ENCODE assay signal across 19 cellular contexts in genomic region chr6:118869350-118869749, GRCh38. TPM values are rescaled to one million over a fixed set of nuclear protein-coding genes. Genes with fewer than 3 reads are reported as not detected.
DNase-seq lines count a peak whose midpoint lies in the region; ATAC-seq and TF ChIP-seq lines count a peak whose summit lies in the region.
"Had no signal": no experiment of that assay in that cellular context is flagged by ENCODE, and none has a peak within 500 bp of the region (broad histone marks: within the 10 kb centered on the region; RNA-seq: fewer than 3 reads in every experiment).

No MANE protein-coding gene starts in this region.

- no peaks in the 10 kb centered on the region for H3K9me2 ChIP-seq in HCT116 (ENCODE audit: insufficient read depth)

- no peak overlapping the region for H3K4ac ChIP-seq in mesendoderm (ENCODE audit: low read depth, low read length)

- DNase-seq in HCT116 (ENCODE audit: low read depth, low spot score) (no peak), foreskin keratinocyte (peak; percentile 49 to 74), stomach (no peak), mesendoderm (no peak)
- no peak for DNase-seq in activated naive CD8-positive, alpha-beta T cell treated with anti-CD3 and anti-CD28 coated beads, Interleukin-2, amount 50 U/mL, for 24 hours
- DNase-seq in effector memory CD8-positive, alpha-beta T cell = no peak
- DNase-seq: activated CD4-positive, alpha-beta T cell treated with anti-CD3 and anti-CD28 coated beads for 48 hours; activated naive CD4-positive, alpha-beta T cell treated with anti-CD3 and anti-CD28 coated beads for 36 hours; CD8-positive, alpha-beta T cell; esophagus squamous epithelium; NCI-H1092 treated with DMSO at 0.1 percent for 48 hours; NCI-H774; Peyer's patch; stimulated activated naive CD8-positive, alpha-beta T cell treated with anti-CD3 and anti-CD28 coated beads, Interleukin-15, Interleukin-2, amounts not matched to agents 100 U/mL and 50 U/mL, for 24 hours; uterus had no signal

- RAD21 ChIA-PET in HCT116 (lab: Charles Lee; ENCODE audit: low non-redundant PET in 1 of 2, low total read pairs in 2 of 2, uncharacterized antibody in 2 of 2, unreplicated experiment in 2 of 2) = no interaction called here

- POLR2A ChIA-PET in HCT116 (lab: Charles Lee) = no interaction called here

- no peak for TF ChIP-seq CTCF in HCT116 (IDR thresholded peaks at IDR 0.05 in 2 of 3, conservative IDR thresholded peaks at IDR 0.05 in 1 of 3; ENCODE audit: borderline replicate concordance in 1 of 3, insufficient read depth in 1 of 3, low read depth in 2 of 3, low read length in 2 of 3)
- TF ChIP-seq CTCF in foreskin keratinocyte (conservative IDR thresholded peaks at IDR 0.05) = no peak
- TF ChIP-seq CTCF in stomach (IDR thresholded peaks at IDR 0.05) = no peak

- peak overlapping the region; percentile 5; the same call in 1 of the 2 replicates for H3K4me3 ChIP-seq in ACC112 (ENCODE audit: low read depth, low read length)
- no peak overlapping the region for H3K4me3 ChIP-seq in HCT116 (replicated peaks in 1 of 2; ENCODE audit: low read depth in 1 of 2, low read length in 2 of 2)
- H3K4me3 ChIP-seq in stomach = no peak overlapping the region
- H3K4me3 ChIP-seq in mesendoderm (ENCODE audit: low read length) = no peak overlapping the region
- H3K4me3 ChIP-seq: esophagus squamous epithelium, hepatocyte, Peyer's patch, uterus had no signal

- no peak overlapping the region for H3K56ac ChIP-seq in mesendoderm (ENCODE audit: low read length)

- no peak overlapping the region for H3K4me3 Mint-ChIP-seq in activated naive CD8-positive, alpha-beta T cell treated with anti-CD3 and anti-CD28 coated beads, Interleukin-2, amount 50 U/mL, for 24 hours
- no peak overlapping the region for H3K4me3 Mint-ChIP-seq in effector memory CD8-positive, alpha-beta T cell
- H3K4me3 Mint-ChIP-seq: activated naive CD4-positive, alpha-beta T cell treated with anti-CD3 and anti-CD28 coated beads for 36 hours; CD8-positive, alpha-beta T cell had no signal

- H3K79me1 ChIP-seq in mesendoderm (ENCODE audit: low read length) = no peaks in the 10 kb centered on the region

- no peak for TF ChIP-seq EP300 in stomach (IDR thresholded peaks at IDR 0.05)

- H3K79me2 ChIP-seq in ACC112 (ENCODE audit: control insufficient read depth, insufficient read depth, low read length, unreplicated experiment) (peaks cover 31% of the 10 kb centered on the region), HCT116 (ENCODE audit: insufficient read depth, low read length) (peaks cover 11% of the 10 kb centered on the region; the same call in 1 of the 2 replicates), mesendoderm (ENCODE audit: control insufficient read depth, insufficient read depth, low read length) (no peaks in the 10 kb centered on the region)

- no peaks in the 10 kb centered on the region for H3K27me3 ChIP-seq in ACC112 (ENCODE audit: insufficient read depth, low read length)
- no peaks in the 10 kb centered on the region for H3K27me3 ChIP-seq in HCT116 (ENCODE audit: insufficient read depth, low read length)
- no peaks in the 10 kb centered on the region for H3K27me3 ChIP-seq in foreskin keratinocyte
- H3K27me3 ChIP-seq in stomach = no peaks in the 10 kb centered on the region
- no peaks in the 10 kb centered on the region for H3K27me3 ChIP-seq in mesendoderm (ENCODE audit: insufficient read depth, low read length, poor library complexity)
- H3K27me3 ChIP-seq: esophagus squamous epithelium, hepatocyte, neutrophil, Peyer's patch, uterus had no signal

- H2BK15ac ChIP-seq in mesendoderm (replicated peaks; ENCODE audit: low read depth) = no peak overlapping the region

- H3K4me1 ChIP-seq in ACC112 (ENCODE audit: control insufficient read depth, insufficient read depth, low read length, unreplicated experiment) (peaks cover 13% of the 10 kb centered on the region), HCT116 (ENCODE audit: control insufficient read depth in 1 of 2, insufficient read depth in 2 of 2, low read length in 2 of 2) (peaks cover 4 to 9% of the 10 kb centered on the region in 2 experiments; a peak in 2 of 4 replicates), foreskin keratinocyte (peaks cover 18% of the 10 kb centered on the region), stomach (peaks cover 4 to 22% (median 10%) of the 10 kb centered on the region in 4 donors), mesendoderm (ENCODE audit: control insufficient read depth, low read depth, low read length) (no peaks in the 10 kb centered on the region)
- H3K4me1 ChIP-seq: uterus had no signal

- H3K36me3 ChIP-seq in ACC112 (ENCODE audit: insufficient read depth, low read length) (no peaks in the 10 kb centered on the region), HCT116 (ENCODE audit: control insufficient read depth in 1 of 2, insufficient read depth in 2 of 2, low read length in 2 of 2) (no peaks in the 10 kb centered on the region), stomach (no peaks in the 10 kb centered on the region), mesendoderm (ENCODE audit: control insufficient read depth, insufficient read depth, low read length) (no peaks in the 10 kb centered on the region)
- H3K36me3 ChIP-seq: esophagus squamous epithelium, neutrophil, Peyer's patch, uterus had no signal

- peaks cover 51% of the 10 kb centered on the region for H3K4me1 Mint-ChIP-seq in activated naive CD8-positive, alpha-beta T cell treated with anti-CD3 and anti-CD28 coated beads, Interleukin-2, amount 50 U/mL, for 24 hours
- peaks cover 42 to 60% of the 10 kb centered on the region in 2 donors for H3K4me1 Mint-ChIP-seq in effector memory CD8-positive, alpha-beta T cell (ENCODE audit: low read depth in 2 of 2)

- H3K9me3 ChIP-seq in HCT116 (ENCODE audit: control insufficient read depth in 1 of 2, insufficient read depth in 1 of 2, low read depth in 1 of 2, low read length in 2 of 2) (no peaks in the 10 kb centered on the region), stomach (no peaks in the 10 kb centered on the region)
- H3K9me3 ChIP-seq: esophagus squamous epithelium, neutrophil, Peyer's patch, uterus had no signal

- H2BK120ac ChIP-seq in mesendoderm (ENCODE audit: low read depth, low read length) = no peak overlapping the region

- no peak for TF ChIP-seq POLR2A in HCT116 (IDR thresholded peaks at IDR 0.05; ENCODE audit: borderline replicate concordance, extremely low read depth, insufficient read depth, insufficient read length)
- TF ChIP-seq POLR2A in stomach (IDR thresholded peaks at IDR 0.05) = no peak

- ATAC-seq in HCT116 (no peak), foreskin keratinocyte (peak; percentile 85), GM21528 (IDR thresholded peaks at IDR 0.05; ENCODE audit: low FRiP score, unreplicated experiment) (no peak)
- no peak for ATAC-seq in activated naive CD8-positive, alpha-beta T cell treated with anti-CD3 and anti-CD28 coated beads, Interleukin-2, amount 50 U/mL, for 24 hours
- no peak for ATAC-seq in effector memory CD8-positive, alpha-beta T cell (replicated peaks)
- ATAC-seq: CD8-positive, alpha-beta T cell had no signal

- no peak overlapping the region for H2AK5ac ChIP-seq in mesendoderm (ENCODE audit: low read length)

- peaks cover 30% of the 10 kb centered on the region for H3K36me3 Mint-ChIP-seq in activated naive CD8-positive, alpha-beta T cell treated with anti-CD3 and anti-CD28 coated beads, Interleukin-2, amount 50 U/mL, for 24 hours (ENCODE audit: low read depth)
- no peaks in the 10 kb centered on the region for H3K36me3 Mint-ChIP-seq in effector memory CD8-positive, alpha-beta T cell (ENCODE audit: insufficient read depth)

- no peak overlapping the region for H4K8ac ChIP-seq in mesendoderm (ENCODE audit: low read depth, low read length)

- no peak for TF ChIP-seq RAD21 in HCT116 (IDR thresholded peaks at IDR 0.05; ENCODE audit: low read depth)

- H3K27ac ChIP-seq in ACC112 (ENCODE audit: low read depth, low read length) = peak overlapping the region; percentile 7
- no peak overlapping the region for H3K27ac ChIP-seq in HCT116 (ENCODE audit: low read depth, low read length)
- H3K27ac ChIP-seq in foreskin keratinocyte = peak overlapping the region; percentile 4
- no peak overlapping the region for H3K27ac ChIP-seq in stomach
- H3K27ac ChIP-seq in mesendoderm (ENCODE audit: low read depth, low read length) = no peak overlapping the region
- H3K27ac ChIP-seq: esophagus squamous epithelium, hepatocyte, neutrophil, Peyer's patch, uterus had no signal

- no TSS peak for BruUV-seq in HCT116 (replicated peaks; lab: Mats Ljungman, UMichigan)

- peak overlapping the region; percentile 79 for H3K27ac Mint-ChIP-seq in activated naive CD8-positive, alpha-beta T cell treated with anti-CD3 and anti-CD28 coated beads, Interleukin-2, amount 50 U/mL, for 24 hours
- no peak overlapping the region for H3K27ac Mint-ChIP-seq in effector memory CD8-positive, alpha-beta T cell
- H3K27ac Mint-ChIP-seq: activated naive CD4-positive, alpha-beta T cell treated with anti-CD3 and anti-CD28 coated beads for 36 hours; CD8-positive, alpha-beta T cell had no signal

- H3K9ac ChIP-seq in HCT116 (ENCODE audit: low read length) (no peak overlapping the region), mesendoderm (ENCODE audit: low read length) (no peak overlapping the region)

- H2BK5ac ChIP-seq in mesendoderm (ENCODE audit: low read length) = no peak overlapping the region

- intact Hi-C loops in HCT116 (cut with micrococcal nuclease) (no loop called here), stomach (cut with DNase I; ENCODE audit: low total_unique reads) (no loop called here)

- 89 to 94% (median 92%) methylated on average over 2 of the region's 2 CpGs for WGBS in stomach, 5 donors
- whole genome bisulfite sequencing in mesendoderm (ENCODE audit: extremely low coverage, insufficient coverage, low lambda C conversion rate) = no CpG with 5 or more reads among the region's 2 CpGs

- H3K9me3 Mint-ChIP-seq in activated naive CD8-positive, alpha-beta T cell treated with anti-CD3 and anti-CD28 coated beads, Interleukin-2, amount 50 U/mL, for 24 hours = peaks cover 6% of the 10 kb centered on the region
- H3K9me3 Mint-ChIP-seq in effector memory CD8-positive, alpha-beta T cell = no peaks in the 10 kb centered on the region

- H4K20me1 ChIP-seq in HCT116 (ENCODE audit: insufficient read depth) = no peaks in the 10 kb centered on the region

- CTCF ChIA-PET in HCT116 (lab: Charles Lee) = no interaction called here

- H3K23ac ChIP-seq in mesendoderm (ENCODE audit: low read length) = no peak overlapping the region

- H3K18ac ChIP-seq in mesendoderm (ENCODE audit: low read length) = no peak overlapping the region

- H3K4me2 ChIP-seq in HCT116 (ENCODE audit: low read length) (0 out of 2 replicates have a peak overlapping the region, but pooled peaks have one; percentile 4), mesendoderm (ENCODE audit: low read length) (no peak overlapping the region)
- H3K4me2 ChIP-seq: hepatocyte had no signal

- H4K5ac ChIP-seq in mesendoderm (ENCODE audit: low read length) = no peak overlapping the region

- H2AFZ ChIP-seq in ACC112 (ENCODE audit: low read length, unreplicated experiment) = no peak overlapping the region
- H2AFZ ChIP-seq in HCT116 (ENCODE audit: low read depth, low read length, poor library complexity, severe bottlenecking) = no peak overlapping the region
- H2AFZ ChIP-seq: hepatocyte had no signal

- H3K27me3 Mint-ChIP-seq in activated naive CD8-positive, alpha-beta T cell treated with anti-CD3 and anti-CD28 coated beads, Interleukin-2, amount 50 U/mL, for 24 hours = no peaks in the 10 kb centered on the region
- H3K27me3 Mint-ChIP-seq in effector memory CD8-positive, alpha-beta T cell = no peaks in the 10 kb centered on the region

RNA-seq across cellular contexts. Expression of gene ASF1A, which starts 24.6 kb away (rescaled TPM):
- total RNA-seq in HCT116 (2021; ENCODE audit: unreplicated experiment) = 23.3 TPM
- 6.2 and 9.7 TPM in 2 replicates for polyA plus RNA-seq in HCT116 (2012)
- total RNA-seq in foreskin keratinocyte = 18.3 and 20.8 TPM in 2 replicates
- 13.0 and 14.7 TPM in 2 replicates for polyA plus RNA-seq in foreskin keratinocyte
- total RNA-seq in stomach = 10 to 100 TPM in 3 of 5 donors, 1 to 10 TPM in 1, under 1 TPM in 1; 0.87 to 39.7 (median 17.9) TPM
- 10 to 100 TPM; 13.5 to 15.1 (median 13.9) TPM for polyA plus RNA-seq in stomach
- 37.3 TPM for polyA plus RNA-seq in mesendoderm (2013, experiment 1 of 2)
- 39.0 TPM for polyA plus RNA-seq in mesendoderm (2013, experiment 2 of 2)

Comparison
In these comparisons a context has a peak if more than half of its experiments do, and no peak if none do; other contexts are left out.
1. H3K27ac ChIP-seq: peak in ACC112 (single experiment) and foreskin keratinocyte (single experiment); none in HCT116 (single experiment), stomach (0 of 5) and mesendoderm (single experiment).
2. DNase-seq: peak in foreskin keratinocyte (2 of 2); none in HCT116 (single experiment), activated naive CD8-positive, alpha-beta T cell treated with anti-CD3 and anti-CD28 coated beads, Interleukin-2, amount 50 U/mL, for 24 hours (single experiment), effector memory CD8-positive, alpha-beta T cell (0 of 3), stomach (single experiment) and mesendoderm (single experiment).